Comparison of ENCODE assay signal across 24 cellular contexts in genomic region chr7:118060692-118061091, GRCh38.
"Had no signal": no experiment of that assay in that cellular context is flagged by ENCODE, and none has a peak within 500 bp of the region (broad histone marks: within the 10 kb centered on the region; RNA-seq: fewer than 3 reads in every experiment).

No MANE protein-coding gene starts in this region.

- H3K9me3 ChIP-seq: colonic mucosa, esophagus squamous epithelium, gastrocnemius medialis, heart right ventricle, left lung, lower lobe of right lung, mucosa of descending colon had no signal

- H3K4me3 ChIP-seq: colonic mucosa, dorsolateral prefrontal cortex, esophagus squamous epithelium, gastrocnemius medialis, heart right ventricle, left lung, lower lobe of right lung, mucosa of descending colon had no signal

- FAIRE-seq: islet of Langerhans, keratinocyte had no signal

- H3K27ac ChIP-seq: colonic mucosa, dorsolateral prefrontal cortex, epithelial cell of prostate, esophagus squamous epithelium, gastrocnemius medialis, heart right ventricle, left lung, lower lobe of right lung had no signal

- H3K4me1 ChIP-seq: colonic mucosa, esophagus squamous epithelium, gastrocnemius medialis, heart right ventricle, left lung, lower lobe of right lung had no signal

- ATAC-seq: esophagus mucosa, gastrocnemius medialis, heart right ventricle, left cardiac atrium, left lung, left ventricle myocardium superior, lower lobe of right lung, mucosa of descending colon had no signal

- DNase-seq: colonic mucosa; cortex of kidney; dorsolateral prefrontal cortex; effector CD4-positive, alpha-beta T cell; effector memory CD4-positive, alpha-beta T cell; esophagus squamous epithelium; foreskin fibroblast; foreskin melanocyte; gastrocnemius medialis; glutamatergic neuron; head of caudate nucleus; heart right ventricle; hippocampal formation; left cardiac atrium; left lung; left ventricle myocardium superior; lower lobe of right lung; mesenchymal stem cell; mucosa of descending colon; naive B cell had no signal

- H3K27me3 ChIP-seq: colonic mucosa, dorsolateral prefrontal cortex, esophagus squamous epithelium, gastrocnemius medialis, heart right ventricle, left lung had no signal

- H3K36me3 ChIP-seq: colonic mucosa, esophagus squamous epithelium, gastrocnemius medialis, heart right ventricle, left lung, lower lobe of right lung had no signal
